19 cellular contexts compared by ENCODE assay signal in the genomic region with DNA sequence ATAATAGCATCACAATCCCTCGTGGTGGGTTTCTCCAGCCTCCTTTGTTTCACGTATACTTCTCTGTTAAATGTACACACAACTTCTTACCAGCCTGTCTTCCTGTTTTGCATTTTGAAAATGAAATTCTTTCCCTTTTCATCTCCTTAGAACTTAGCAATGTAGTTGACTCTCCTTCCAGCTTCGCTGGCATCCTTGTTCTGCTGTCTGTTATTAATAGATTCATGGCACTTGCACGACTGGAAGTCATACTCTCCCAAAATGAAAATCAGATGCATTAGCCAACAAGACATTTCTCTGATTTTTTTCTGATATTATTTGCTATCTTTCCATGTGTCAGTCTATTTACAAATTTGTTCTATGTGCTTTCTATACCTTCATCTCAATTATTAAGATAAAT.
"Had no signal": no experiment of that assay in that cellular context is flagged by ENCODE, and none has a peak within 500 bp of the region (broad histone marks: within the 10 kb centered on the region; RNA-seq: fewer than 3 reads in every experiment).

No MANE protein-coding gene starts in this region.

- H3K9me3 Mint-ChIP-seq: dendritic cell treated with granulocyte-macrophage colony-stimulating factor and Interleukin-4, amounts not matched to agents 40 ng/mL and 50 ng/mL, for 4 days; effector memory CD8-positive, alpha-beta T cell; naive thymus-derived CD8-positive, alpha-beta T cell had no signal

- H3K27ac ChIP-seq: epithelial cell of prostate, esophagus muscularis mucosa, foreskin keratinocyte, hepatocyte, neutrophil had no signal

- H3K4me2 ChIP-seq: hepatocyte had no signal

- H3K36me3 ChIP-seq: esophagus muscularis mucosa, neutrophil had no signal

- H2AFZ ChIP-seq: hepatocyte had no signal

- ATAC-seq: effector memory CD8-positive, alpha-beta T cell; foreskin keratinocyte; naive thymus-derived CD8-positive, alpha-beta T cell; right cardiac atrium had no signal

- H3K9me3 ChIP-seq: esophagus muscularis mucosa, neutrophil had no signal

- H3K27me3 ChIP-seq: esophagus muscularis mucosa, hepatocyte, neutrophil had no signal

- H3K4me3 Mint-ChIP-seq: dendritic cell treated with granulocyte-macrophage colony-stimulating factor and Interleukin-4, amounts not matched to agents 40 ng/mL and 50 ng/mL, for 4 days; effector memory CD8-positive, alpha-beta T cell; naive thymus-derived CD8-positive, alpha-beta T cell had no signal

- FAIRE-seq: colon, islet of Langerhans, small intestine, urothelium cell line had no signal

- H3K4me3 ChIP-seq: esophagus muscularis mucosa, hepatocyte had no signal

- DNase-seq: effector memory CD8-positive, alpha-beta T cell; foreskin keratinocyte; head of caudate nucleus; kidney glomerular epithelial cell; mammary epithelial cell; naive thymus-derived CD8-positive, alpha-beta T cell; right cardiac atrium; small intestine; stimulated activated CD4-positive, alpha-beta T cell treated with anti-CD3 and anti-CD28 coated beads, Interleukin-12 subunit alpha, Interleukin-12 subunit beta, amount 100 ng/mL, for 4 hours; stimulated activated naive CD4-positive, alpha-beta T cell; trophoblast cell had no signal

- H3K27ac Mint-ChIP-seq: effector memory CD8-positive, alpha-beta T cell had no signal

- H3K36me3 Mint-ChIP-seq: naive thymus-derived CD8-positive, alpha-beta T cell had no signal

- H3K4me1 ChIP-seq: foreskin keratinocyte had no signal

- H3K27me3 Mint-ChIP-seq: dendritic cell treated with granulocyte-macrophage colony-stimulating factor and Interleukin-4, amounts not matched to agents 40 ng/mL and 50 ng/mL, for 4 days had no signal
